Comparison of ENCODE assay signal across 8 cellular contexts in genomic region chr22:31346733-31347250, GRCh38. TPM values are rescaled to one million over a fixed set of nuclear protein-coding genes. Genes with fewer than 3 reads are reported as not detected.
DNase-seq lines count a peak whose midpoint lies in the region; ATAC-seq and TF ChIP-seq lines count a peak whose summit lies in the region.

No MANE protein-coding gene starts in this region.

- H3K36me3 ChIP-seq in Peyer's patch, result peaks cover 0 to 6% (median 0%) of the 10 kb centered on the region in 3 donors
- no peaks in the 10 kb centered on the region for H3K36me3 ChIP-seq in cardiac muscle cell
- H3K36me3 ChIP-seq in parathyroid adenoma (ENCODE audit: control insufficient read depth, insufficient read depth, low read length), result no peaks in the 10 kb centered on the region

- no peaks in the 10 kb centered on the region for H3K27me3 Mint-ChIP-seq in activated naive CD8-positive, alpha-beta T cell

- H3K4me3 Mint-ChIP-seq in activated naive CD8-positive, alpha-beta T cell, result peak overlapping the region; percentile 86

- DNase-seq in DMS153 treated with DMSO at 0.1 percent for 48 hours (lab: John Stamatoyannopoulos, UW; ENCODE audit: unreplicated experiment), result peak; percentile 38
- DNase-seq in Peyer's patch, result peak; percentile 72 to 79 (median 75)
- DNase-seq in cardiac muscle cell (ENCODE audit: low read depth in 1 of 2, low spot score in 1 of 2), result peak; percentile 69 to 72
- no peak for DNase-seq in D341Med (ENCODE audit: low spot score)
- no peak for DNase-seq in islet precursor cell

- H3K27ac Mint-ChIP-seq in activated naive CD8-positive, alpha-beta T cell, result peak overlapping the region; percentile 85

- H3K4me1 ChIP-seq in Peyer's patch (peaks cover 3 to 46% (median 27%) of the 10 kb centered on the region in 4 donors), cardiac muscle cell (ENCODE audit: low read depth) (peaks cover 22% of the 10 kb centered on the region), parathyroid adenoma (peaks cover 25% of the 10 kb centered on the region)

- no peaks in the 10 kb centered on the region for H3K9me3 Mint-ChIP-seq in activated naive CD8-positive, alpha-beta T cell (ENCODE audit: low read depth)

- TF ChIP-seq CTCF in Peyer's patch (IDR thresholded peaks at IDR 0.05) (no peak), cardiac muscle cell (IDR thresholded peaks at IDR 0.05; ENCODE audit: low read depth, low read length) (no peak), parathyroid adenoma (IDR thresholded peaks at IDR 0.05) (no peak)

- H3K27ac ChIP-seq in Peyer's patch (peak overlapping the region; percentile 79 to 94 (median 88)), cardiac muscle cell (peak overlapping the region; percentile 82), parathyroid adenoma (peak overlapping the region; percentile 87)

- H3K4me3 ChIP-seq in Peyer's patch (peak overlapping the region; percentile 49 to 82 (median 78)), cardiac muscle cell (peak overlapping the region; percentile 60), parathyroid adenoma (ENCODE audit: low read depth, low read length) (peak overlapping the region; percentile 64)

- H3K27me3 ChIP-seq in Peyer's patch, result no peaks in the 10 kb centered on the region
- H3K27me3 ChIP-seq in cardiac muscle cell, result no peaks in the 10 kb centered on the region
- H3K27me3 ChIP-seq in parathyroid adenoma (ENCODE audit: control insufficient read depth, insufficient read depth, low read length), result no peaks in the 10 kb centered on the region

- no peak overlapping the region for H3K9ac ChIP-seq in parathyroid adenoma

- TF ChIP-seq POLR2A in Peyer's patch (IDR thresholded peaks at IDR 0.05), result no peak

- no peaks in the 10 kb centered on the region for H3K9me3 ChIP-seq in Peyer's patch
- H3K9me3 ChIP-seq in cardiac muscle cell (ENCODE audit: low read depth), result no peaks in the 10 kb centered on the region
- no peaks in the 10 kb centered on the region for H3K9me3 ChIP-seq in parathyroid adenoma (ENCODE audit: control insufficient read depth, low read length)

- H3K79me2 ChIP-seq in parathyroid adenoma, result peaks cover 2% of the 10 kb centered on the region

- H3K4me2 ChIP-seq in parathyroid adenoma (ENCODE audit: low read length), result peak overlapping the region; percentile 91

- H2AFZ ChIP-seq in parathyroid adenoma, result peak overlapping the region; percentile 83

- peaks cover 30% of the 10 kb centered on the region for H3K4me1 Mint-ChIP-seq in activated naive CD8-positive, alpha-beta T cell (ENCODE audit: low read depth)

- ATAC-seq in HG03432 (IDR thresholded peaks at IDR 0.05; ENCODE audit: unreplicated experiment), result peak; percentile 17

- no peaks in the 10 kb centered on the region for H3K36me3 Mint-ChIP-seq in activated naive CD8-positive, alpha-beta T cell

RNA-seq across cellular contexts. Expression of gene PATZ1, which starts 0.6 kb away (rescaled TPM):
- total RNA-seq in Peyer's patch (10 to 100 TPM; 12.4 to 28.3 (median 21.2) TPM), cardiac muscle cell (29.6 and 46.4 TPM in 2 replicates)
- 24.8 and 35.5 TPM in 2 replicates for polyA plus RNA-seq in cardiac muscle cell

RNA-seq across cellular contexts. Expression of gene DRG1, which starts 52.6 kb away (rescaled TPM):
- 10 to 100 TPM; 31.3 to 84.2 (median 33.2) TPM for total RNA-seq in Peyer's patch
- 55.0 and 70.6 TPM in 2 replicates for total RNA-seq in cardiac muscle cell
- polyA plus RNA-seq in cardiac muscle cell, result 94.1 and 100 TPM in 2 replicates

RNA-seq across cellular contexts. Expression of gene PIK3IP1, which starts 54.5 kb away (rescaled TPM):
- total RNA-seq in Peyer's patch (10 to 100 TPM; 23.7 to 60.2 (median 30.7) TPM), cardiac muscle cell (7.2 and 9.8 TPM in 2 replicates)
- 6.5 and 12.0 TPM in 2 replicates for polyA plus RNA-seq in cardiac muscle cell

Comparison
In these comparisons a context has a peak if more than half of its experiments do, and no peak if none do; other contexts are left out.
1. DNase-seq: peak in DMS153 treated with DMSO at 0.1 percent for 48 hours (single experiment), Peyer's patch (3 of 3) and cardiac muscle cell (2 of 2); none in D341Med (single experiment) and islet precursor cell (single experiment).
2. Peak in every context shown above with its lines, with median percentiles within 50 percentile points of each other: H3K27ac ChIP-seq and H3K4me3 ChIP-seq.